8 cellular contexts compared by ENCODE assay signal in genomic region chr7:5523712-5524561, GRCh38. TPM values are rescaled to one million over a fixed set of nuclear protein-coding genes. Genes with fewer than 3 reads are reported as not detected.
DNase-seq lines count a peak whose midpoint lies in the region; ATAC-seq and TF ChIP-seq lines count a peak whose summit lies in the region.
"Not testable (repeated sequence)": the region's sequence is repeated elsewhere in the genome, so short reads cannot be mapped to it uniquely, and the experiment has no call there.

No MANE protein-coding gene starts in this region.

- not testable (repeated sequence) for TF ChIP-seq EP300 in gastroesophageal sphincter (IDR thresholded peaks at IDR 0.05); transverse colon (IDR thresholded peaks at IDR 0.05; ENCODE audit: low read depth)

- H3K4me3 ChIP-seq in SK-N-MC; cardiac fibroblast (replicated peaks in 1 of 2; ENCODE audit: low read depth in 2 of 2, low read length in 2 of 2); gastroesophageal sphincter; transverse colon: not testable (repeated sequence)

- peak overlapping the region in 1 of 4 donors; percentile 55 for H3K4me3 Mint-ChIP-seq in IgD-negative memory B cell
- peak overlapping the region; percentile 93 for H3K4me3 Mint-ChIP-seq in neural crest cell

- H3K27me3 Mint-ChIP-seq in IgD-negative memory B cell, result not testable (repeated sequence)
- peaks cover 97% of the 10 kb centered on the region for H3K27me3 Mint-ChIP-seq in neural crest cell (ENCODE audit: low read depth)

- H3K27ac ChIP-seq in SK-N-MC (peak overlapping the region; percentile 46; the same call in 1 of the 2 replicates), gastroesophageal sphincter (peak overlapping the region in 3 of 4 donors; percentile 99 to 100 (median 99)), transverse colon (peak overlapping the region in 3 of 4 donors; percentile 99 to 100 (median 99))

- H3K36me3 ChIP-seq in SK-N-MC (ENCODE audit: insufficient read depth, low read length) (peaks cover 38% of the 10 kb centered on the region), gastroesophageal sphincter (peaks cover 12 to 36% of the 10 kb centered on the region in 2 donors), transverse colon (peaks cover 0 to 27% (median 18%) of the 10 kb centered on the region in 4 donors)

- peaks cover 31 to 37% (median 32%) of the 10 kb centered on the region in 3 donors for H3K4me1 Mint-ChIP-seq in IgD-negative memory B cell
- H3K4me1 Mint-ChIP-seq in neural crest cell, result peaks cover 60% of the 10 kb centered on the region

- peak; percentile 15 for ATAC-seq in gastroesophageal sphincter

- H3K4me1 ChIP-seq in gastroesophageal sphincter (peaks cover 0 to 27% (median 3%) of the 10 kb centered on the region in 3 donors), transverse colon (peaks cover 0 to 24% (median 5%) of the 10 kb centered on the region in 4 donors)

- peak overlapping the region; percentile 59 to 94 (median 77) for H3K27ac Mint-ChIP-seq in IgD-negative memory B cell
- H3K27ac Mint-ChIP-seq in neural crest cell (ENCODE audit: unreplicated experiment), result not testable (repeated sequence)

- TF ChIP-seq POLR2A in gastroesophageal sphincter (IDR thresholded peaks at IDR 0.05), result peak; percentile 63
- TF ChIP-seq POLR2A in transverse colon (IDR thresholded peaks at IDR 0.05), result peak; percentile 50

- H3K27me3 ChIP-seq in gastroesophageal sphincter, transverse colon: not testable (repeated sequence)

- not testable (repeated sequence) for TF ChIP-seq CTCF in cardiac fibroblast (IDR thresholded peaks at IDR 0.05; ENCODE audit: low read depth, low read length); gastroesophageal sphincter (IDR thresholded peaks at IDR 0.05); neural crest cell (conservative IDR thresholded peaks at IDR 0.05); transverse colon (IDR thresholded peaks at IDR 0.05)

- not testable (repeated sequence) for H3K9me3 ChIP-seq in SK-N-MC (ENCODE audit: low read depth, low read length); gastroesophageal sphincter; transverse colon

- H3K9me3 Mint-ChIP-seq in IgD-negative memory B cell, neural crest cell: not testable (repeated sequence)

- DNase-seq in DMS53 (lab: John Stamatoyannopoulos, UW), result peak; percentile 74
- not testable (repeated sequence) for DNase-seq in SK-N-MC (ENCODE audit: low read depth, low spot score); neural crest cell (ENCODE audit: low read depth, low spot score)
- DNase-seq in activated CD8-positive, alpha-beta memory T cell treated with anti-CD3 and anti-CD28 coated beads, Interleukin-2, amount 50 U/mL, for 48 hours, result peak; percentile 83
- DNase-seq in cardiac fibroblast (ENCODE audit: low read depth in 2 of 2), result peak; percentile 75 to 76
- peak; percentile 52 for DNase-seq in transverse colon

- H3K36me3 Mint-ChIP-seq in IgD-negative memory B cell, result not testable (repeated sequence)
- H3K36me3 Mint-ChIP-seq in neural crest cell (ENCODE audit: low read depth), result peaks cover 60% of the 10 kb centered on the region

- not testable (repeated sequence) for H3K9ac ChIP-seq in SK-N-MC (ENCODE audit: insufficient read length)

- intact Hi-C loops in transverse colon (cut with DNase I; ENCODE audit: low total_unique reads), result not testable (repeated sequence)

- 58 to 76% methylated on average over 7 to 8 of the region's 17 CpGs for WGBS in gastroesophageal sphincter (ENCODE audit: low coverage in 1 of 2), 2 donors
- 86 to 87% methylated on average over 11 to 17 of the region's 17 CpGs for WGBS in transverse colon (ENCODE audit: low coverage in 1 of 2), 2 donors

- in situ Hi-C loops in transverse colon (cut with MboI; ENCODE audit: low pct_ligation_motif_present in 1 of 4, low pct_unique_long_range_greater_than_20kb in 1 of 4, low sequenced_read_pairs in 3 of 4), result not testable (repeated sequence)

RNA-seq across cellular contexts. Expression of gene ACTB, which starts 6.5 kb away (rescaled TPM):
- 10,465 TPM for polyA plus RNA-seq in IgD-negative memory B cell
- over 10,000 TPM in 1 of 4 donors, 1,000 to 10,000 TPM in 3; 4,936 to 13,281 (median 6,781) TPM for total RNA-seq in gastroesophageal sphincter
- 4,381 and 4,551 TPM in 2 replicates for total RNA-seq in neural crest cell
- total RNA-seq in transverse colon, result 1,000 to 10,000 TPM; 4,023 to 7,543 (median 4,610) TPM

RNA-seq across cellular contexts. Expression of gene FBXL18, which starts 10.3 kb away (rescaled TPM):
- 1.3 TPM for polyA plus RNA-seq in IgD-negative memory B cell
- total RNA-seq in gastroesophageal sphincter, result 10 to 100 TPM in 1 of 4 donors, 1 to 10 TPM in 3; 5.8 to 11.8 (median 8.2) TPM
- total RNA-seq in neural crest cell, result 18.7 and 19.3 TPM in 2 replicates
- total RNA-seq in transverse colon, result 10 to 100 TPM in 2 of 4 donors, 1 to 10 TPM in 2; 8.5 to 22.8 (median 9.4) TPM

Comparison
In these comparisons a context has a peak if more than half of its experiments do, and no peak if none do; other contexts are left out.
1. H3K27ac ChIP-seq: peak in every context shown above with its lines; median percentile 99 in gastroesophageal sphincter; 99 in transverse colon; 46 in SK-N-MC.